In genomic region chr16:88713568-88714419, GRCh38 we compare ENCODE assay signal across 18 cellular contexts. TPM values are rescaled to one million over a fixed set of nuclear protein-coding genes. Genes with fewer than 3 reads are reported as not detected.
DNase-seq lines count a peak whose midpoint lies in the region; ATAC-seq, FAIRE-seq and TF ChIP-seq lines count a peak whose summit lies in the region.
"Had no signal": no experiment of that assay in that cellular context is flagged by ENCODE, and none has a peak within 500 bp of the region (broad histone marks: within the 10 kb centered on the region; RNA-seq: fewer than 3 reads in every experiment).

No MANE protein-coding gene starts in this region.

- peaks cover 25% of the 10 kb centered on the region for H3K36me3 ChIP-seq in bronchial epithelial cell (ENCODE audit: control insufficient read depth, insufficient read depth, low read length)

- TF ChIP-seq CTCF in bronchial epithelial cell (IDR thresholded peaks at IDR 0.05; ENCODE audit: insufficient read depth, low read length, severe bottlenecking) = no peak
- no peak for TF ChIP-seq CTCF in omental fat pad (IDR thresholded peaks at IDR 0.05)

- no peak overlapping the region for H3K4me3 ChIP-seq in bronchial epithelial cell (ENCODE audit: low read depth, low read length)
- H3K4me3 ChIP-seq: colonic mucosa, right lobe of liver, testis had no signal

- no peak for FAIRE-seq in bronchial epithelial cell (lab: Jason Lieb, UNC)

- DNase-seq in EH (ENCODE audit: low read depth) (peak; percentile 16), M059J (ENCODE audit: low read depth) (peak; percentile 32), bronchial epithelial cell (ENCODE audit: low read depth) (peak; percentile 28), omental fat pad (ENCODE audit: low spot score) (no peak)
- DNase-seq: activated B cell treated with CpG ODN at 0.5 μM for 24 hours; activated gamma-delta T cell; aorta; C1 segment of cervical spinal cord; colonic mucosa; mesendoderm; NCI-H1048; NCI-H82; right lobe of liver; stimulated activated CD4-positive, alpha-beta T cell treated with anti-CD3 and anti-CD28 coated beads, Interleukin-1b, Interleukin-23, amount 100 ng/mL, for 48 hours; testis had no signal

- no peaks in the 10 kb centered on the region for H3K27me3 ChIP-seq in bronchial epithelial cell (ENCODE audit: control insufficient read depth, insufficient read depth, low read length)
- H3K27me3 ChIP-seq: colonic mucosa, right lobe of liver, testis had no signal

- ATAC-seq in omental fat pad (ENCODE audit: low FRiP score) (peak; percentile 28), HG03342 (IDR thresholded peaks at IDR 0.05; ENCODE audit: unreplicated experiment) (no peak), HG03175 (IDR thresholded peaks at IDR 0.05; ENCODE audit: unreplicated experiment) (no peak), HG03196 (IDR thresholded peaks at IDR 0.05; ENCODE audit: unreplicated experiment) (no peak)

RNA-seq across cellular contexts. Expression of gene CTU2, which starts 7.5 kb away (rescaled TPM):
- total RNA-seq in M059J (2014; rRNA removed; shearing (Covaris generic)) = 11.1 and 16.2 TPM in 2 replicates
- total RNA-seq in bronchial epithelial cell (11.3 and 31.1 TPM in 2 replicates), omental fat pad (10 to 100 TPM in 2 of 4 donors, 1 to 10 TPM in 2; 6.8 to 23.7 (median 10.2) TPM)

RNA-seq across cellular contexts. Expression of gene RNF166, which starts 7.6 kb away (rescaled TPM):
- total RNA-seq in M059J (2014; rRNA removed; shearing (Covaris generic)) = 18.2 and 26.5 TPM in 2 replicates
- total RNA-seq in bronchial epithelial cell (6.8 and 9.7 TPM in 2 replicates), omental fat pad (10 to 100 TPM; 13.5 to 36.4 (median 20.2) TPM)

RNA-seq across cellular contexts. Expression of gene SNAI3, which starts 27.5 kb away (rescaled TPM):
- not detected in 2 replicates for total RNA-seq in M059J (2014; rRNA removed; shearing (Covaris generic))
- total RNA-seq in bronchial epithelial cell = 0.26 TPM in 1 of 2 replicates, not detected in the other
- total RNA-seq in omental fat pad = 1 to 10 TPM in 2 of 4 donors, under 1 TPM in 2; 0.37 to 2.3 (median 0.99) TPM

RNA-seq across cellular contexts. Expression of gene MVD, which starts 50.9 kb away (rescaled TPM):
- 39.9 and 42.4 TPM in 2 replicates for total RNA-seq in M059J (2014; rRNA removed; shearing (Covaris generic))
- total RNA-seq in bronchial epithelial cell (34.6 and 56.6 TPM in 2 replicates), omental fat pad (10 to 100 TPM; 10.9 to 27.5 (median 16.3) TPM)
